ENCODE assay signal across 25 cellular contexts in the genomic region with DNA sequence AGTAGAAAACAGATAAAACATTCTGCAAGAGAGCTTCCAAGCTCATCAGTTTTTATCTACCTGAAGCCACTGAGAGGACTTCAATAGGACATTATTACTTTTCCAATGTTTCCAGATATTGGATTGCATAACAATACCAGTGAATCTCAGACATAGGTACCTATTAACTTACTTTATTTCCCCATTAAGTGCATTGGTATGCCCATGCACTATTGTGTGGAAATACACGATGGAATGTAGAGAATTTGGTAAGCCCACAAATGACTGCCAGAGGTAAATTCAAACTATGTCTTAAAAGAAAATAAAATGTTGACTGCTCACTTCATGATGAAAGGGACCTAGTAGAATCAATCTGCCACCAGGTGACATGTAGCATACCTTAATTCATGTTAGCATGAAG. TPM values are rescaled to one million over a fixed set of nuclear protein-coding genes. Genes with fewer than 3 reads are reported as not detected.
DNase-seq lines count a peak whose midpoint lies in the region; ATAC-seq and TF ChIP-seq lines count a peak whose summit lies in the region.
"Had no signal": no experiment of that assay in that cellular context is flagged by ENCODE, and none has a peak within 500 bp of the region (broad histone marks: within the 10 kb centered on the region; RNA-seq: fewer than 3 reads in every experiment).

No MANE protein-coding gene starts in this region.

- H3K4me3 ChIP-seq in PC-3 (ENCODE audit: low read length) (no peak overlapping the region), retinal pigment epithelial cell (ENCODE audit: low read length) (no peak overlapping the region)
- H3K4me3 ChIP-seq: A549, BLaER1, GM23248 had no signal

- no peak overlapping the region for H3K27ac ChIP-seq in PC-3 (ENCODE audit: low read length)
- H3K27ac ChIP-seq: A549, BLaER1, GM23248 had no signal

- no peaks in the 10 kb centered on the region for H3K9me3 ChIP-seq in PC-3 (ENCODE audit: low read length)
- H3K9me3 ChIP-seq: A549, BLaER1 had no signal

- no TSS peak for BruUV-seq in PC-3 (replicated peaks; lab: Mats Ljungman, UMichigan)

- H3K79me2 ChIP-seq in PC-3 (ENCODE audit: low read length): no peaks in the 10 kb centered on the region

- no peaks in the 10 kb centered on the region for H4K20me1 ChIP-seq in PC-3 (ENCODE audit: low read length)
- H4K20me1 ChIP-seq: BLaER1 had no signal

- no peak overlapping the region for H3K4me2 ChIP-seq in PC-3 (ENCODE audit: low read length)
- H3K4me2 ChIP-seq: A549, BLaER1 had no signal

- no peaks in the 10 kb centered on the region for H3K27me3 ChIP-seq in PC-3 (ENCODE audit: low read length)
- H3K27me3 ChIP-seq: BLaER1 had no signal

- POLR2A ChIA-PET in PC-3 (lab: Charles Lee; ENCODE audit: unreplicated experiment): no interaction called here

- H2AFZ ChIP-seq in PC-3 (ENCODE audit: low read length): no peak overlapping the region
- H2AFZ ChIP-seq: GM23248 had no signal

- no peaks in the 10 kb centered on the region for H3K4me1 ChIP-seq in PC-3 (ENCODE audit: insufficient read depth, low read length)
- H3K4me1 ChIP-seq: A549, BLaER1 had no signal

- no peaks in the 10 kb centered on the region for H3K9me2 ChIP-seq in PC-3 (replicated peaks; ENCODE audit: low read length)

- no peaks in the 10 kb centered on the region for H3K36me3 ChIP-seq in PC-3 (ENCODE audit: low read depth, low read length)
- H3K36me3 ChIP-seq: BLaER1 had no signal

- intact Hi-C loops in PC-3 (cut with micrococcal nuclease): no loop called here

- TF ChIP-seq CTCF in PC-3 (conservative IDR thresholded peaks at IDR 0.05; ENCODE audit: low read depth, low read length) (no peak), retinal pigment epithelial cell (conservative IDR thresholded peaks at IDR 0.05; ENCODE audit: low read depth, low read length) (no peak)

- no peak for ATAC-seq in PC-3
- ATAC-seq in activated CD4-positive, CD25-positive, alpha-beta regulatory T cell treated with anti-CD3 and anti-CD28 coated beads, Interleukin-2, amount 50 U/mL, for 24 hours: no peak
- ATAC-seq: A549, HCT116 had no signal

- no peak overlapping the region for H3K9ac ChIP-seq in PC-3 (ENCODE audit: low read length)
- H3K9ac ChIP-seq: BLaER1, GM23248 had no signal

- CTCF ChIA-PET in PC-3 (lab: Charles Lee): no interaction called here

- peak; percentile 20 for DNase-seq in EH (ENCODE audit: low read depth)
- peak; percentile 14 for DNase-seq in PC-3
- DNase-seq in glomerular visceral epithelial cell (ENCODE audit: extremely low spot score): peak; percentile 40
- peak; percentile 39 for DNase-seq in retinal pigment epithelial cell (ENCODE audit: low read depth)
- no peak for DNase-seq in GOT3 (lab: John Stamatoyannopoulos, UW)
- DNase-seq in germinal center (ENCODE audit: low spot score): no peak
- no peak for DNase-seq in NCI-H82 treated with DMSO at 0.1 percent for 48 hours (lab: John Stamatoyannopoulos, UW; ENCODE audit: unreplicated experiment)
- DNase-seq: CD4-positive, alpha-beta T cell; COR-L47; DMS79 treated with DMSO at 0.1 percent for 48 hours; GM23248; IMR-90; MV-4-11; NCI-H1105 treated with DMSO at 0.1 percent for 48 hours; NCI-H2081; NCI-H2171; NCI-H345; NCI-H524; NCI-H774; Right ventricle myocardium superior had no signal

- no peaks in the 10 kb centered on the region for H3F3A ChIP-seq in PC-3 (ENCODE audit: low read length, unreplicated experiment)

RNA-seq across cellular contexts. Expression of a gene that starts 48.1 kb away (rescaled TPM):
- total RNA-seq in PC-3 (2014; rRNA removed): 2.4 and 3.6 TPM in 2 replicates
- total RNA-seq: CD4-positive, alpha-beta T cell; G401 had no signal

Comparison
In these comparisons a context has a peak if more than half of its experiments do, and no peak if none do; other contexts are left out.
1. DNase-seq: peak in EH (single experiment), PC-3 (single experiment), glomerular visceral epithelial cell (single experiment) and retinal pigment epithelial cell (single experiment); none in GOT3 (single experiment), germinal center (single experiment) and NCI-H82 treated with DMSO at 0.1 percent for 48 hours (single experiment).